Comparison of ENCODE assay signal across 22 cellular contexts in the genomic region with DNA sequence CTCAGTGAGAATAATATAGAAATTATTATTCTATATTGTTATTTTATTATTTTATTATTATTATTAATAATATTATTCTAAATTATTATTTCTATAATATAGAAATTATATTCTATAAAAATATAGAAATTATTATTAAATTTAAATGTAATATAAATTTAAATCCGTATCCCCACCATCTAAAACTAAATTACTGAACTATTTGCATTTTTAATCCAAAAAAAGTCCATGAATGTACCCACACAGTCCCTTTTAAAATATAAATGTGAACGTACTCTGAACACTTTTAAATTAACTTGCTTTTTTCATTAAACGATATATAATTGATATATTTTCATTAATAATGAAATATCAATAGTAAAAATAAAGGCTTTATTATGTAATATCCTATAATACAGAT.
A peak's percentile ranks its signal among the peaks of the same experiment; 100 is the strongest.
DNase-seq lines count a peak whose midpoint lies in the region; ATAC-seq, FAIRE-seq and TF ChIP-seq lines count a peak whose summit lies in the region.
"Had no signal": no experiment of that assay in that cellular context is flagged by ENCODE, and none has a peak within 500 bp of the region (broad histone marks: within the 10 kb centered on the region; RNA-seq: fewer than 3 reads in every experiment).

No MANE protein-coding gene starts in this region.

- no peaks in the 10 kb centered on the region for H4K20me1 ChIP-seq in hepatocyte (ENCODE audit: insufficient read depth, poor library complexity, severe bottlenecking)
- H4K20me1 ChIP-seq: BLaER1 treated with 17β-estradiol and CSF1 and Interleukin-3, amounts not matched to agents 10 nM and 100 nM had no signal

- no peaks in the 10 kb centered on the region for H3K9me3 ChIP-seq in kidney (ENCODE audit: control insufficient read depth in 1 of 2, low read length in 2 of 2)
- H3K9me3 ChIP-seq in ovary, result no peaks in the 10 kb centered on the region
- H3K9me3 ChIP-seq in esophagus muscularis mucosa, result no peaks in the 10 kb centered on the region
- no peaks in the 10 kb centered on the region for H3K9me3 ChIP-seq in hepatocyte (ENCODE audit: low read depth)
- H3K9me3 ChIP-seq: A549; BLaER1 treated with 17β-estradiol and CSF1 and Interleukin-3, amounts not matched to agents 10 nM and 100 nM; Caco-2 had no signal

- no peak overlapping the region for H3K4me2 ChIP-seq in hepatocyte
- H3K4me2 ChIP-seq: A549; BLaER1 treated with 17β-estradiol and CSF1 and Interleukin-3, amounts not matched to agents 10 nM and 100 nM had no signal

- H3K4me3 ChIP-seq in kidney (ENCODE audit: low read length in 2 of 2) (no peak overlapping the region), ovary (no peak overlapping the region), esophagus muscularis mucosa (no peak overlapping the region), hepatocyte (no peak overlapping the region)
- H3K4me3 ChIP-seq: A549; BLaER1 treated with 17β-estradiol and CSF1 and Interleukin-3, amounts not matched to agents 10 nM and 100 nM; GM12878 had no signal

- no peaks in the 10 kb centered on the region for H3K9me2 ChIP-seq in hepatocyte (replicated peaks; ENCODE audit: insufficient read depth)

- TF ChIP-seq POLR2A in ovary (IDR thresholded peaks at IDR 0.05) (no peak), esophagus muscularis mucosa (IDR thresholded peaks at IDR 0.05; ENCODE audit: low read depth) (no peak)

- TF ChIP-seq EP300 in ovary (IDR thresholded peaks at IDR 0.05) (no peak), esophagus muscularis mucosa (IDR thresholded peaks at IDR 0.05) (no peak)

- 80 to 88% (median 85%) methylated on average over 3 of the region's 3 CpGs for WGBS in ovary, 3 donors
- 79% methylated on average over 3 of the region's 3 CpGs for WGBS in esophagus muscularis mucosa
- 91% methylated on average over 3 of the region's 3 CpGs for WGBS in hepatocyte (ENCODE audit: low lambda C conversion rate, missing lambda C conversion rate)

- intact Hi-C loops in kidney (cut with DNase I), result no loop called here
- intact Hi-C loops in ovary (cut with DNase I), result no loop called here
- intact Hi-C loops in esophagus muscularis mucosa (cut with DNase I), result no loop called here

- H3K27me3 ChIP-seq in ovary, result no peaks in the 10 kb centered on the region
- H3K27me3 ChIP-seq in esophagus muscularis mucosa, result no peaks in the 10 kb centered on the region
- H3K27me3 ChIP-seq in hepatocyte, result no peaks in the 10 kb centered on the region
- H3K27me3 ChIP-seq: BLaER1 treated with 17β-estradiol and CSF1 and Interleukin-3, amounts not matched to agents 10 nM and 100 nM had no signal

- FAIRE-seq in G401.6 (lab: Jason Lieb, UNC) (peak; percentile 89), TTC549 (lab: Jason Lieb, UNC) (peak; percentile 89), kidney (lab: Jason Lieb, UNC) (peak; percentile 97)
- FAIRE-seq: A549, D721Med, GM12878, GM12892, GM18507 had no signal

- ATAC-seq in GM18868 (IDR thresholded peaks at IDR 0.05; ENCODE audit: unreplicated experiment), result no peak
- ATAC-seq: A549; CD8-positive, alpha-beta T cell; GM12878 had no signal

- H3K9ac ChIP-seq in kidney (ENCODE audit: low read length in 2 of 2), result no peak overlapping the region
- H3K9ac ChIP-seq: BLaER1 treated with 17β-estradiol and CSF1 and Interleukin-3, amounts not matched to agents 10 nM and 100 nM had no signal

- DNase-seq in kidney, result no peak
- no peak for DNase-seq in ovary
- DNase-seq in esophagus muscularis mucosa (ENCODE audit: extremely low spot score), result no peak
- no peak for DNase-seq in hepatocyte (ENCODE audit: low spot score)
- DNase-seq: 8988T; AML-193; Caco-2; Calu3; CD4-positive, alpha-beta T cell; CD8-positive, alpha-beta T cell; DMS79 treated with DMSO at 0.1 percent for 48 hours; GDM1 had no signal

- no peak overlapping the region for H3K27ac ChIP-seq in kidney (ENCODE audit: low read depth in 2 of 2, low read length in 2 of 2)
- no peak overlapping the region for H3K27ac ChIP-seq in ovary
- no peak overlapping the region for H3K27ac ChIP-seq in esophagus muscularis mucosa (replicated peaks in 1 of 4)
- H3K27ac ChIP-seq in hepatocyte, result no peak overlapping the region
- H3K27ac ChIP-seq: A549; BLaER1 treated with 17β-estradiol and CSF1 and Interleukin-3, amounts not matched to agents 10 nM and 100 nM; C4-2B had no signal

- H2AFZ ChIP-seq in hepatocyte, result no peak overlapping the region

- H3K79me2 ChIP-seq in hepatocyte, result no peaks in the 10 kb centered on the region

- TF ChIP-seq CTCF in kidney (IDR thresholded peaks at IDR 0.05; ENCODE audit: borderline replicate concordance, extremely low read depth, insufficient read depth) (no peak), ovary (IDR thresholded peaks at IDR 0.05) (no peak), esophagus muscularis mucosa (IDR thresholded peaks at IDR 0.05) (no peak), hepatocyte (IDR thresholded peaks at IDR 0.05; ENCODE audit: poor library complexity) (no peak)

- no peaks in the 10 kb centered on the region for H3K4me1 ChIP-seq in kidney (ENCODE audit: control insufficient read depth in 1 of 2, insufficient read depth in 1 of 2, low read depth in 1 of 2, low read length in 2 of 2)
- H3K4me1 ChIP-seq in ovary (ENCODE audit: insufficient read depth), result no peaks in the 10 kb centered on the region
- no peaks in the 10 kb centered on the region for H3K4me1 ChIP-seq in esophagus muscularis mucosa
- H3K4me1 ChIP-seq in hepatocyte (ENCODE audit: insufficient read depth), result no peaks in the 10 kb centered on the region
- H3K4me1 ChIP-seq: A549; BLaER1 treated with 17β-estradiol and CSF1 and Interleukin-3, amounts not matched to agents 10 nM and 100 nM; Caco-2 had no signal

- H3K36me3 ChIP-seq in kidney (ENCODE audit: control insufficient read depth in 1 of 2, insufficient read depth in 2 of 2, low read length in 2 of 2) (no peaks in the 10 kb centered on the region), ovary (no peaks in the 10 kb centered on the region), esophagus muscularis mucosa (no peaks in the 10 kb centered on the region), hepatocyte (replicated peaks; ENCODE audit: insufficient read depth, low read depth) (no peaks in the 10 kb centered on the region)
- H3K36me3 ChIP-seq: BLaER1 treated with 17β-estradiol and CSF1 and Interleukin-3, amounts not matched to agents 10 nM and 100 nM had no signal
